In the genomic region with DNA sequence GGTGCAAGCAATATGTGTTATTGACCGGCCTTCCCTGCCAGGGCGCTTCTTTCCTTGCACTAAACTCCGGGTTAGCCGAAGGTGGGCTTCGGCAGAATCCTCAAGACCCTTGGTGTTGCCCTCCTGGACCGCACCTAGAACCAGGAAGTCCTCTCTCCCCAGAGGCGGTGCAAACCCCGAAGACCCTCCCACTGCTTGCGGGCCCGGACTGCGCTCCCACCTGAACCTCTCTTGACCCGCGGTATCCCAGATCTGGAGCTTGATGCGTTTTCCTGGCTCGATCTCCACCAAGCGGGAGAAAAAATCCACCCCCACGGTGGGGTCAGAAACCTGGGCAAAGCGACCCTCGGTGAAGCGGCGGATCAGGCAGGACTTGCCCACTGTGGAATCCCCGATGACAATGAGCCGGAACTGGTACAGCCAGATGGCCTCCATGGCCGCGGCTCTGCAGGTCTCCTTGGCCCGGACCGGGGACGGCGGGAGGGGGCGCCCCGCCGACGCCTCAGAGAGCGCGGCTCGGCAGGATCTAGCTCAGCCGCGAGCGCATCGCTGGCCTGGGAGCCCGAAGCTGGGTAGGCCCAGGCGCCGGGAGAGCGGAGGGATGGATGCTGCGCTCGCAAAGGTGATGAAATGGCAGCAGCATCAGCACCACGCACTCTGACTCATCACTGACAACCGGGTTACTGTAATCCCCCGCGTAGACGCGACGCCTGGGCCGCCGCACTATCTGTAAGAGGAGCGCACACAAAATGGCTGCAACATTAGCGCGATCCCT, we compare ENCODE assay signal across 8 cellular contexts. TPM values are rescaled to one million over a fixed set of nuclear protein-coding genes. Genes with fewer than 3 reads are reported as not detected.
DNase-seq lines count a peak whose midpoint lies in the region; ATAC-seq and TF ChIP-seq lines count a peak whose summit lies in the region.

Gene RAB39B (minus strand): TSS at position 638 of the 775 bp plus-strand sequence. CDS start 203 bp downstream, at position 435.

- no peaks in the 10 kb centered on the region for H3K27me3 ChIP-seq in WERI-Rb-1 (ENCODE audit: insufficient read depth, low read depth, severe bottlenecking)
- no peaks in the 10 kb centered on the region for H3K27me3 ChIP-seq in mammary epithelial cell (ENCODE audit: insufficient read depth, low read length)

- H4K20me1 ChIP-seq in mammary epithelial cell (ENCODE audit: insufficient read depth, low read length): no peaks in the 10 kb centered on the region

- intact Hi-C loops in mammary epithelial cell (cut with micrococcal nuclease): loop anchor here (1.0 to 5.0 kb wide), 2 partner anchors 48 to 558 kb away; partner anchors contain the start of gene VBP1

- TF ChIP-seq CTCF in WERI-Rb-1 (IDR thresholded peaks at IDR 0.05; ENCODE audit: low read depth, low read length): peak; percentile 27; the same call in 1 of the 2 replicates
- no peak for TF ChIP-seq CTCF in mammary epithelial cell (conservative IDR thresholded peaks at IDR 0.05 in 1 of 2, IDR thresholded peaks at IDR 0.05 in 1 of 2; ENCODE audit: extremely low read depth in 1 of 2, insufficient read depth in 1 of 2, low read depth in 1 of 2, low read length in 2 of 2)

- TF ChIP-seq POLR2A in GM15510 (IDR thresholded peaks at IDR 0.05; ENCODE audit: borderline replicate concordance, extremely low read depth, insufficient read length): peak; percentile 55

- in situ Hi-C loops in mammary epithelial cell (cut with MboI; ENCODE audit: low sequenced_read_pairs in 2 of 2): no loop called here

- H3K4me3 ChIP-seq in WERI-Rb-1 (ENCODE audit: low read depth, low read length): peak within 1 kb of the TSS; percentile 80
- H3K4me3 ChIP-seq in mammary epithelial cell (replicated peaks in 1 of 3; ENCODE audit: insufficient read depth in 1 of 3, low read depth in 2 of 3, low read length in 3 of 3): peak within 1 kb of the TSS; percentile 36 to 42 (median 41)

- peak within 1 kb of the TSS; percentile 63 for H3K4me2 ChIP-seq in mammary epithelial cell (ENCODE audit: insufficient read depth, low read depth, low read length)

- H3K27ac ChIP-seq in WERI-Rb-1 (peak within 1 kb of the TSS; percentile 82), mammary epithelial cell (ENCODE audit: insufficient read depth, low read depth, low read length) (no peak within 1 kb of the TSS)

- dilution Hi-C loops in mammary epithelial cell (cut with HindIII; ENCODE audit: low sequenced_read_pairs): no loop called here

- ATAC-seq in HG02763 (IDR thresholded peaks at IDR 0.05; ENCODE audit: unreplicated experiment): peak; percentile 86

- H3K36me3 ChIP-seq in WERI-Rb-1 (peaks cover 4% of the 10 kb centered on the region), mammary epithelial cell (ENCODE audit: insufficient read depth, low read length) (no peaks in the 10 kb centered on the region)

- CTCF ChIA-PET in mammary epithelial cell (lab: Charles Lee; ENCODE audit: low non-redundant PET): no interaction called here

- H3K9me3 ChIP-seq in WERI-Rb-1 (ENCODE audit: severe bottlenecking) (no peaks in the 10 kb centered on the region), mammary epithelial cell (replicated peaks; ENCODE audit: insufficient read depth, low read length) (peaks cover 6% of the 10 kb centered on the region)

- 31% methylated on average over 8 of the region's 58 CpGs for WGBS in mammary epithelial cell (ENCODE audit: low coverage, missing lambda C conversion rate)

- BruUV-seq in mammary epithelial cell (replicated peaks; lab: Mats Ljungman, UMichigan): no TSS peak

- no peak within 1 kb of the TSS for H3K9ac ChIP-seq in mammary epithelial cell (ENCODE audit: insufficient read depth, low read length)

- H2AFZ ChIP-seq in mammary epithelial cell (ENCODE audit: low read depth, low read length): peak within 1 kb of the TSS; percentile 74

- no peaks in the 10 kb centered on the region for H3K4me1 ChIP-seq in mammary epithelial cell (ENCODE audit: insufficient read depth, low read length)

- peak; percentile 13 for DNase-seq in NCI-H1436 treated with DMSO at 0.1 percent for 48 hours (lab: John Stamatoyannopoulos, UW)
- peak; percentile 91 for DNase-seq in WERI-Rb-1
- DNase-seq in mammary epithelial cell: peak; percentile 60
- peak; percentile 47 for DNase-seq in inferior parietal cortex (ENCODE audit: extremely low spot score)
- peak; percentile 56 to 66 (median 57) for DNase-seq in stimulated activated CD4-positive, alpha-beta T cell treated with anti-CD3 and anti-CD28 coated beads, Interleukin-12 subunit alpha, Interleukin-12 subunit beta, amount 100 ng/mL, for 48 hours (ENCODE audit: low read depth in 2 of 3, low spot score in 1 of 3)
- DNase-seq in mesenteric fat pad (ENCODE audit: low spot score): no peak

- H3K79me2 ChIP-seq in mammary epithelial cell (ENCODE audit: insufficient read depth, low read length): no peaks in the 10 kb centered on the region

RNA-seq across cellular contexts. Expression of gene RAB39B, which starts in this region (rescaled TPM):
- total RNA-seq in mammary epithelial cell (1 to 10 TPM; 2.7 to 5.4 TPM), mesenteric fat pad (0.13 TPM)
- 0.60 TPM for polyA plus RNA-seq in mammary epithelial cell
- polyA minus RNA-seq in mammary epithelial cell: not detected
